8 cellular contexts compared by ENCODE assay signal in genomic region chr7:155298834-155299538, GRCh38.
DNase-seq lines count a peak whose midpoint lies in the region; ATAC-seq and TF ChIP-seq lines count a peak whose summit lies in the region.

No MANE protein-coding gene starts in this region.

- peak; percentile 99 for DNase-seq in DMS 273 (lab: John Stamatoyannopoulos, UW; ENCODE audit: unreplicated experiment)
- DNase-seq in HuH-7.5 (ENCODE audit: low spot score) = peak; percentile 89
- peak; percentile 92 for DNase-seq in activated T-cell treated with anti-CD3 and anti-CD28 coated beads for 24 hours (ENCODE audit: low read depth)
- DNase-seq in epithelial cell of esophagus (ENCODE audit: low read depth) = peak; percentile 97
- peak; percentile 96 for DNase-seq in middle frontal gyrus (ENCODE audit: extremely low spot score, low spot score)
- DNase-seq in stimulated activated CD8-positive, alpha-beta memory T cell treated with anti-CD3 and anti-CD28 coated beads, Interleukin-2, amount 100 ng/mL, for 1 hour (ENCODE audit: low read depth in 2 of 2) = peak; percentile 83 to 88

- peaks cover 40% of the 10 kb centered on the region for H3K4me1 ChIP-seq in OCI-LY3 (ENCODE audit: low read length)

- H2AFZ ChIP-seq in OCI-LY3 (ENCODE audit: low read depth, low read length) = no peak overlapping the region

- H3K27me3 ChIP-seq in OCI-LY3 (ENCODE audit: low read depth, low read length) = no peaks in the 10 kb centered on the region

- H3K36me3 ChIP-seq in OCI-LY3 (replicated peaks; ENCODE audit: low read depth, low read length) = peaks cover 73% of the 10 kb centered on the region

- peaks cover 73% of the 10 kb centered on the region for H3K79me2 ChIP-seq in OCI-LY3 (ENCODE audit: low read length)

- H4K20me1 ChIP-seq in OCI-LY3 (ENCODE audit: insufficient read depth, low read length) = peaks cover 49% of the 10 kb centered on the region

- no peaks in the 10 kb centered on the region for H3K9me3 ChIP-seq in OCI-LY3 (ENCODE audit: insufficient read depth, low read length)

- peak; percentile 74 for ATAC-seq in GM21526 (IDR thresholded peaks at IDR 0.05; ENCODE audit: low FRiP score, unreplicated experiment)

- TF ChIP-seq CTCF in OCI-LY3 (IDR thresholded peaks at IDR 0.05; ENCODE audit: low read depth, low read length) = no peak
- no peak for TF ChIP-seq CTCF in epithelial cell of esophagus (IDR thresholded peaks at IDR 0.05; ENCODE audit: insufficient read depth, low read depth, low read length, missing control alignments)

- H3K4me3 ChIP-seq in OCI-LY3 (ENCODE audit: low read length) (peak overlapping the region; percentile 87), epithelial cell of esophagus (ENCODE audit: low read length) (peak overlapping the region; percentile 52)

- H3K4me2 ChIP-seq in OCI-LY3 (ENCODE audit: low read length) = peak overlapping the region; percentile 85

- peak overlapping the region; percentile 93 for H3K9ac ChIP-seq in OCI-LY3 (ENCODE audit: low read length)

- H3K27ac ChIP-seq in OCI-LY3 (ENCODE audit: low read length) = peak overlapping the region; percentile 92

Comparison
In these comparisons a context has a peak if more than half of its experiments do, and no peak if none do; other contexts are left out.
1. Peak in every context shown above with its lines: DNase-seq, ATAC-seq, H3K4me3 ChIP-seq and H3K27ac ChIP-seq.